In genomic region chr6:122248844-122249243, GRCh38 we compare ENCODE assay signal across 7 cellular contexts.
"Had no signal": no experiment of that assay in that cellular context is flagged by ENCODE, and none has a peak within 500 bp of the region (broad histone marks: within the 10 kb centered on the region; RNA-seq: fewer than 3 reads in every experiment).

No MANE protein-coding gene starts in this region.

- H3K4me2 ChIP-seq: GM23338 had no signal

- H3K4me3 Mint-ChIP-seq: GM23338, H9, IgD-negative memory B cell had no signal

- DNase-seq: H9, HCEC 1CT, KG1 had no signal

- H2AFZ ChIP-seq: GM23338 had no signal

- ATAC-seq: GM23338 had no signal

- H3K27ac Mint-ChIP-seq: GM23338, H9, IgD-negative memory B cell had no signal

- H3K27me3 Mint-ChIP-seq: IgD-negative memory B cell had no signal

- H3K4me1 Mint-ChIP-seq: GM23338, H9, IgD-negative memory B cell had no signal

- H3K4me3 ChIP-seq: GM23338 had no signal

- FAIRE-seq: H1, H54 had no signal
